ENCODE assay signal across 10 cellular contexts in genomic region chr1:183632087-183632486, GRCh38. TPM values are rescaled to one million over a fixed set of nuclear protein-coding genes. Genes with fewer than 3 reads are reported as not detected.
A peak's percentile ranks its signal among the peaks of the same experiment; 100 is the strongest.
DNase-seq lines count a peak whose midpoint lies in the region; ATAC-seq, FAIRE-seq and TF ChIP-seq lines count a peak whose summit lies in the region.
"Had no signal": no experiment of that assay in that cellular context is flagged by ENCODE, and none has a peak within 500 bp of the region (broad histone marks: within the 10 kb centered on the region; RNA-seq: fewer than 3 reads in every experiment).

No MANE protein-coding gene starts in this region.

- no peak for ATAC-seq in activated T-cell treated with anti-CD3 and anti-CD28 coated beads, Interleukin-2, amount 50 U/mL, for 4 hours
- ATAC-seq in HG02870 (IDR thresholded peaks at IDR 0.05; ENCODE audit: unreplicated experiment), result no peak
- ATAC-seq in CD4-positive, alpha-beta T cell (ENCODE audit: poor library complexity), result no peak
- ATAC-seq: activated naive CD4-positive, alpha-beta T cell treated with anti-CD3 and anti-CD28 coated beads, Interleukin-2, amount 50 U/mL, for 72 hours had no signal

- POLR2A ChIA-PET in CD4-positive, alpha-beta T cell (lab: Charles Lee), result no interaction called here

- 56% methylated on average over 2 of the region's 2 CpGs for WGBS in suprapubic skin

- no peaks in the 10 kb centered on the region for H3K9me3 ChIP-seq in suprapubic skin
- H3K9me3 ChIP-seq in CD4-positive, alpha-beta T cell (ENCODE audit: control insufficient read depth, low read length), result no peaks in the 10 kb centered on the region

- no peak overlapping the region for H3K27ac Mint-ChIP-seq in CD4-positive, alpha-beta T cell

- no peak for TF ChIP-seq EP300 in suprapubic skin (IDR thresholded peaks at IDR 0.05)

- no peak for TF ChIP-seq POLR2A in suprapubic skin (IDR thresholded peaks at IDR 0.05)

- H3K4me1 ChIP-seq in suprapubic skin, result peaks cover 75% of the 10 kb centered on the region

- H3K4me3 ChIP-seq in fibroblast of mammary gland (ENCODE audit: control insufficient read depth, low read depth, low read length) (peak overlapping the region; percentile 85), suprapubic skin (peak overlapping the region; percentile 79)

- H3K27me3 ChIP-seq in suprapubic skin, result no peaks in the 10 kb centered on the region
- no peaks in the 10 kb centered on the region for H3K27me3 ChIP-seq in CD4-positive, alpha-beta T cell (ENCODE audit: control insufficient read depth, insufficient read depth, low read length)

- H3K4me3 Mint-ChIP-seq in activated T-cell treated with anti-CD3 and anti-CD28 coated beads, Interleukin-2, amount 50 U/mL, for 4 hours, result peak overlapping the region; percentile 55
- no peak overlapping the region for H3K4me3 Mint-ChIP-seq in CD4-positive, alpha-beta T cell

- H3K36me3 ChIP-seq in suprapubic skin, result peaks cover 29% of the 10 kb centered on the region

- no peak overlapping the region for H3K27ac ChIP-seq in suprapubic skin
- no peak overlapping the region for H3K27ac ChIP-seq in CD4-positive, alpha-beta T cell (ENCODE audit: low read depth, low read length)

- no peaks in the 10 kb centered on the region for H3K27me3 Mint-ChIP-seq in activated T-cell treated with anti-CD3 and anti-CD28 coated beads, Interleukin-2, amount 50 U/mL, for 4 hours (ENCODE audit: low read depth)
- no peaks in the 10 kb centered on the region for H3K27me3 Mint-ChIP-seq in CD4-positive, alpha-beta T cell

- CTCF ChIA-PET in CD4-positive, alpha-beta T cell (lab: Charles Lee), result interaction anchor here (0.7 kb wide), 2 partner anchors 23 to 71 kb away, joined by 3 to 5 read pairs; no protein-coding TSS in a partner anchor

- peaks cover 21% of the 10 kb centered on the region for H3K36me3 Mint-ChIP-seq in activated T-cell treated with anti-CD3 and anti-CD28 coated beads, Interleukin-2, amount 50 U/mL, for 4 hours (ENCODE audit: insufficient read depth)
- peaks cover 65% of the 10 kb centered on the region for H3K36me3 Mint-ChIP-seq in CD4-positive, alpha-beta T cell (ENCODE audit: low read depth)

- FAIRE-seq in TTC549 (lab: Jason Lieb, UNC), result peak; percentile 41

- H3K9me3 Mint-ChIP-seq in activated T-cell treated with anti-CD3 and anti-CD28 coated beads, Interleukin-2, amount 50 U/mL, for 4 hours, result no peaks in the 10 kb centered on the region
- no peaks in the 10 kb centered on the region for H3K9me3 Mint-ChIP-seq in CD4-positive, alpha-beta T cell
- H3K9me3 Mint-ChIP-seq: activated naive CD4-positive, alpha-beta T cell treated with anti-CD3 and anti-CD28 coated beads, Interleukin-2, amount 50 U/mL, for 72 hours had no signal

- TF ChIP-seq CTCF in fibroblast of mammary gland (conservative IDR thresholded peaks at IDR 0.05; ENCODE audit: control insufficient read depth, insufficient read depth, low read depth, low read length) (no peak), suprapubic skin (IDR thresholded peaks at IDR 0.05) (no peak)
- TF ChIP-seq CTCF in CD4-positive, alpha-beta T cell (IDR thresholded peaks at IDR 0.05), result no peak

- no peak for DNase-seq in activated T-cell treated with anti-CD3 and anti-CD28 coated beads, Interleukin-2, amount 50 U/mL, for 4 hours
- no peak for DNase-seq in activated T-cell treated with anti-CD3 and anti-CD28 coated beads, Interleukin-2, amount 50 U/mL, for 1 hour
- DNase-seq in fibroblast of mammary gland (ENCODE audit: low read depth) (peak; percentile 74), suprapubic skin (ENCODE audit: low spot score in 2 of 2) (no peak), germinal center (ENCODE audit: low spot score) (no peak)
- no peak for DNase-seq in CD4-positive, alpha-beta T cell
- DNase-seq: kidney glomerular epithelial cell had no signal

- intact Hi-C loops in CD4-positive, alpha-beta T cell (cut with DNase I, micrococcal nuclease), result loop anchor here (5.0 to 10.0 kb wide), 6 partner anchors 790 to 1597 kb away; partner anchors contain the start of genes EDEM3 (in 1 of the 2), RNF2 (in 1 of the 2), SWT1 (in 1 of the 2) and TRMT1L (in 1 of the 2)

- H3K4me1 Mint-ChIP-seq in activated T-cell treated with anti-CD3 and anti-CD28 coated beads, Interleukin-2, amount 50 U/mL, for 4 hours (ENCODE audit: low read depth), result peaks cover 61% of the 10 kb centered on the region
- H3K4me1 Mint-ChIP-seq in CD4-positive, alpha-beta T cell (ENCODE audit: low read depth), result peaks cover 75% of the 10 kb centered on the region

RNA-seq across cellular contexts. Expression of gene ARPC5, which starts 3.5 kb away (rescaled TPM):
- 100 to 1,000 TPM in 2 of 3 donors, 10 to 100 TPM in 1; 98.1 to 107 (median 100) TPM for total RNA-seq in activated T-cell treated with anti-CD3 and anti-CD28 coated beads, Interleukin-2, amount 50 U/mL, for 4 hours
- 10 to 100 TPM; 45.1 to 66.9 (median 52.5) TPM for total RNA-seq in suprapubic skin
- 10 to 100 TPM; 21.4 to 23.0 TPM for total RNA-seq in CD4-positive, alpha-beta T cell

RNA-seq across cellular contexts. Expression of gene APOBEC4, which starts 21.0 kb away (rescaled TPM):
- not detected for total RNA-seq in activated T-cell treated with anti-CD3 and anti-CD28 coated beads, Interleukin-2, amount 50 U/mL, for 4 hours
- total RNA-seq in suprapubic skin, result not detected
- total RNA-seq in CD4-positive, alpha-beta T cell, result not detected
- total RNA-seq: activated naive CD4-positive, alpha-beta T cell treated with anti-CD3 and anti-CD28 coated beads, Interleukin-2, amount 50 U/mL, for 72 hours had no signal

RNA-seq across cellular contexts. Expression of gene NCF2, which starts 41.8 kb away (rescaled TPM):
- total RNA-seq in activated T-cell treated with anti-CD3 and anti-CD28 coated beads, Interleukin-2, amount 50 U/mL, for 4 hours, result 1 to 10 TPM in 1 of 3 donors, under 1 TPM in 2; 0.66 to 1.9 (median 0.89) TPM
- 10 to 100 TPM; 16.9 to 48.3 (median 33.9) TPM for total RNA-seq in suprapubic skin
- total RNA-seq in CD4-positive, alpha-beta T cell, result 1 to 10 TPM; 2.9 to 3.1 TPM

Comparison
In these comparisons a context has a peak if more than half of its experiments do, and no peak if none do; other contexts are left out.
1. RNA of gene NCF2, which starts 41.8 kb away (total RNA-seq): 16.9 to 48.3 TPM in suprapubic skin; 2.9 to 3.1 TPM in CD4-positive, alpha-beta T cell and 0.66 to 1.9 TPM in activated T-cell treated with anti-CD3 and anti-CD28 coated beads, Interleukin-2, amount 50 U/mL, for 4 hours; every median in the first group is over 4 times any median in the second.